Comparison of ENCODE assay signal across 8 cellular contexts in genomic region chr9:137204731-137205125, GRCh38. TPM values are rescaled to one million over a fixed set of nuclear protein-coding genes. Genes with fewer than 3 reads are reported as not detected.
DNase-seq lines count a peak whose midpoint lies in the region; ATAC-seq and TF ChIP-seq lines count a peak whose summit lies in the region.

No MANE protein-coding gene starts in this region.

- peaks cover 52% of the 10 kb centered on the region for H3K4me1 ChIP-seq in DOHH2 (ENCODE audit: control insufficient read depth, low read length)
- H3K4me1 ChIP-seq in SJSA1 (replicated peaks): peaks cover 20% of the 10 kb centered on the region
- peaks cover 20% of the 10 kb centered on the region for H3K4me1 ChIP-seq in fibroblast of lung (ENCODE audit: control insufficient read depth, extremely low read depth, insufficient read depth, low read length)
- peaks cover 51% of the 10 kb centered on the region for H3K4me1 ChIP-seq in psoas muscle

- H3K4me3 ChIP-seq in DOHH2 (ENCODE audit: low read length) (peak overlapping the region; percentile 99), SJSA1 (peak overlapping the region; percentile 88), fibroblast of lung (replicated peaks in 1 of 4; ENCODE audit: control extremely low read depth in 1 of 4, insufficient read depth in 1 of 4, low read depth in 3 of 4, low read length in 4 of 4) (peak overlapping the region; percentile 84 to 99 (median 97)), psoas muscle (peak overlapping the region; percentile 81)

- DNase-seq in SJSA1 (ENCODE audit: low read depth in 1 of 2, low spot score in 2 of 2): no peak
- DNase-seq in fibroblast of lung (ENCODE audit: low read depth in 2 of 2): no peak
- peak in 1 of 2 donors; percentile 11 for DNase-seq in psoas muscle
- no peak for DNase-seq in NOMO-1 treated with DMSO at 0.1 percent for 48 hours (lab: John Stamatoyannopoulos, UW; ENCODE audit: unreplicated experiment)

- H3K27me3 ChIP-seq in DOHH2 (ENCODE audit: control insufficient read depth, low read length) (no peaks in the 10 kb centered on the region), SJSA1 (replicated peaks) (no peaks in the 10 kb centered on the region), fibroblast of lung (ENCODE audit: control insufficient read depth, insufficient read depth, low read length) (no peaks in the 10 kb centered on the region), psoas muscle (ENCODE audit: insufficient read depth in 3 of 3, low read length in 2 of 3) (no peaks in the 10 kb centered on the region)

- WGBS in psoas muscle, 3 donors: 11 to 12% (median 12%) methylated on average over 21 of the region's 21 CpGs

- H3K79me2 ChIP-seq in DOHH2 (ENCODE audit: control insufficient read depth, low read length) (peaks cover 76% of the 10 kb centered on the region), fibroblast of lung (ENCODE audit: control insufficient read depth, insufficient read depth, low read length) (peaks cover 48% of the 10 kb centered on the region)

- H3K9me3 ChIP-seq in DOHH2 (ENCODE audit: control insufficient read depth, insufficient read depth, low read length) (no peaks in the 10 kb centered on the region), SJSA1 (replicated peaks) (no peaks in the 10 kb centered on the region), fibroblast of lung (ENCODE audit: control insufficient read depth, insufficient read depth, low read depth, low read length) (no peaks in the 10 kb centered on the region), psoas muscle (no peaks in the 10 kb centered on the region)

- peaks cover 5% of the 10 kb centered on the region; the same call in 1 of the 2 replicates for H4K20me1 ChIP-seq in DOHH2 (ENCODE audit: control insufficient read depth, insufficient read depth, low read depth, low read length)
- H4K20me1 ChIP-seq in fibroblast of lung (ENCODE audit: control insufficient read depth, extremely low read depth, insufficient read depth, low read length): no peaks in the 10 kb centered on the region

- H3F3A ChIP-seq in DOHH2 (ENCODE audit: control insufficient read depth, insufficient read depth): peaks cover 6% of the 10 kb centered on the region

- TF ChIP-seq CTCF in DOHH2 (IDR thresholded peaks at IDR 0.05; ENCODE audit: low read depth, low read length, poor library complexity, severe bottlenecking) (no peak), fibroblast of lung (conservative IDR thresholded peaks at IDR 0.05 in 1 of 2, IDR thresholded peaks at IDR 0.05 in 1 of 2; ENCODE audit: low read depth in 1 of 2, low read length in 2 of 2) (no peak), psoas muscle (IDR thresholded peaks at IDR 0.05) (no peak)

- H3K4me2 ChIP-seq in DOHH2 (ENCODE audit: low read length): peak overlapping the region; percentile 92
- peak overlapping the region; percentile 89 for H3K4me2 ChIP-seq in fibroblast of lung (ENCODE audit: extremely low read depth, insufficient read depth, low read length)

- H3K27ac ChIP-seq in DOHH2 (ENCODE audit: low read depth, low read length) (no peak overlapping the region), SJSA1 (no peak overlapping the region), fibroblast of lung (ENCODE audit: insufficient read depth, low read length) (peak overlapping the region; percentile 82), psoas muscle (peak overlapping the region; percentile 84)

- intact Hi-C loops in psoas muscle (cut with DNase I): loop anchor here in 1 of 2 donors (1.0 kb wide), 1 partner anchor 16 kb away; the partner anchor contains the start of genes ANAPC2 and SSNA1

- H3K36me3 ChIP-seq in DOHH2 (ENCODE audit: control insufficient read depth, low read length): peaks cover 36% of the 10 kb centered on the region
- H3K36me3 ChIP-seq in SJSA1: peaks cover 40% of the 10 kb centered on the region
- H3K36me3 ChIP-seq in fibroblast of lung (ENCODE audit: control insufficient read depth, insufficient read depth, low read length): no peaks in the 10 kb centered on the region
- H3K36me3 ChIP-seq in psoas muscle (ENCODE audit: insufficient read depth in 1 of 2, low read depth in 1 of 2): no peaks in the 10 kb centered on the region

- H2AFZ ChIP-seq in fibroblast of lung (ENCODE audit: low read length): peak overlapping the region; percentile 71

- ATAC-seq in psoas muscle: no peak
- no peak for ATAC-seq in GM18520 (IDR thresholded peaks at IDR 0.05; ENCODE audit: unreplicated experiment)
- no peak for ATAC-seq in GM18517 (IDR thresholded peaks at IDR 0.05; ENCODE audit: unreplicated experiment)
- no peak for ATAC-seq in HG02973 (IDR thresholded peaks at IDR 0.05; ENCODE audit: unreplicated experiment)

- no peaks in the 10 kb centered on the region for H3K9me2 ChIP-seq in DOHH2 (replicated peaks; ENCODE audit: control insufficient read depth, low read length)

- H3K9ac ChIP-seq in fibroblast of lung (ENCODE audit: insufficient read depth, low read length): peak overlapping the region; percentile 93

RNA-seq across cellular contexts. Expression of gene TMEM203, which starts 0.7 kb away (rescaled TPM):
- 44.5 and 51.3 TPM in 2 replicates for total RNA-seq in SJSA1 (2014; rRNA removed; shearing (Covaris generic))
- total RNA-seq in fibroblast of lung: 36.2 and 36.3 TPM in 2 replicates
- polyA plus RNA-seq in fibroblast of lung: 38.6 and 44.9 TPM in 2 replicates
- polyA plus RNA-seq in fibroblast of lung (2012): 30.7 and 38.4 TPM in 2 replicates
- 30.3 and 34.8 TPM in 2 replicates for polyA minus RNA-seq in fibroblast of lung (ENCODE audit: low replicate concordance)
- total RNA-seq in psoas muscle: 10 to 100 TPM; 31.2 to 40.1 (median 36.0) TPM
- polyA plus RNA-seq in psoas muscle: 10 to 100 TPM; 30.6 to 71.6 (median 47.7) TPM

RNA-seq across cellular contexts. Expression of gene NDOR1, which starts 0.8 kb away (rescaled TPM):
- 5.2 and 6.5 TPM in 2 replicates for total RNA-seq in SJSA1 (2014; rRNA removed; shearing (Covaris generic))
- total RNA-seq in fibroblast of lung: 2.6 and 3.1 TPM in 2 replicates
- 2.4 and 5.6 TPM in 2 replicates for polyA plus RNA-seq in fibroblast of lung
- polyA plus RNA-seq in fibroblast of lung (2012): 5.2 and 9.5 TPM in 2 replicates
- polyA minus RNA-seq in fibroblast of lung (ENCODE audit: low replicate concordance): 7.0 and 8.6 TPM in 2 replicates
- 1 to 10 TPM; 2.2 to 4.4 (median 3.7) TPM for total RNA-seq in psoas muscle
- 1 to 10 TPM; 1.5 to 6.3 (median 6.2) TPM for polyA plus RNA-seq in psoas muscle

RNA-seq across cellular contexts. Expression of gene TPRN, which starts 4.2 kb away (rescaled TPM):
- 6.0 and 6.1 TPM in 2 replicates for total RNA-seq in SJSA1 (2014; rRNA removed; shearing (Covaris generic))
- total RNA-seq in fibroblast of lung (5.1 and 5.8 TPM in 2 replicates), psoas muscle (10 to 100 TPM in 2 of 4 donors, 1 to 10 TPM in 2; 8.0 to 11.3 (median 9.8) TPM)
- polyA plus RNA-seq in fibroblast of lung (1.6 and 2.3 TPM in 2 replicates), psoas muscle (10 to 100 TPM in 1 of 3 donors, 1 to 10 TPM in 2; 3.6 to 11.1 (median 6.7) TPM)
- polyA plus RNA-seq in fibroblast of lung (2012): 4.4 and 8.7 TPM in 2 replicates
- 2.5 and 2.9 TPM in 2 replicates for polyA minus RNA-seq in fibroblast of lung (ENCODE audit: low replicate concordance)

RNA-seq across cellular contexts. Expression of gene SSNA1, which starts 16.3 kb away (rescaled TPM):
- 94.2 and 177 TPM in 2 replicates for total RNA-seq in SJSA1 (2014; rRNA removed; shearing (Covaris generic))
- 56.3 and 58.3 TPM in 2 replicates for total RNA-seq in fibroblast of lung
- 37.7 and 51.2 TPM in 2 replicates for polyA plus RNA-seq in fibroblast of lung
- polyA plus RNA-seq in fibroblast of lung (2012): 62.2 and 95.4 TPM in 2 replicates
- polyA minus RNA-seq in fibroblast of lung (ENCODE audit: low replicate concordance): 21.3 and 25.8 TPM in 2 replicates
- 10 to 100 TPM; 51.5 to 65.4 (median 54.4) TPM for total RNA-seq in psoas muscle
- 100 to 1,000 TPM; 101 to 176 (median 142) TPM for polyA plus RNA-seq in psoas muscle

RNA-seq across cellular contexts. Expression of gene ANAPC2, which starts 16.4 kb away (rescaled TPM):
- total RNA-seq in SJSA1 (2014; rRNA removed; shearing (Covaris generic)): 11.7 and 13.7 TPM in 2 replicates
- total RNA-seq in fibroblast of lung (15.9 and 18.0 TPM in 2 replicates), psoas muscle (10 to 100 TPM; 20.5 to 32.1 (median 24.3) TPM)
- polyA plus RNA-seq in fibroblast of lung (9.1 and 12.3 TPM in 2 replicates), psoas muscle (10 to 100 TPM; 13.0 to 22.6 (median 21.6) TPM)
- polyA plus RNA-seq in fibroblast of lung (2012): 15.1 and 23.3 TPM in 2 replicates
- polyA minus RNA-seq in fibroblast of lung (ENCODE audit: low replicate concordance): 22.1 and 29.7 TPM in 2 replicates

Comparison
In these comparisons a context has a peak if more than half of its experiments do, and no peak if none do; other contexts are left out.
1. H3K27ac ChIP-seq: peak in fibroblast of lung (single experiment) and psoas muscle (single experiment); none in DOHH2 (single experiment) and SJSA1 (single experiment).
2. Peak in every context shown above with its lines, with median percentiles within 50 percentile points of each other: H3K4me3 ChIP-seq.